17 cellular contexts compared by ENCODE assay signal in genomic region chr3:14477311-14477935, GRCh38.
DNase-seq lines count a peak whose midpoint lies in the region; ATAC-seq and TF ChIP-seq lines count a peak whose summit lies in the region.
"Had no signal": no experiment of that assay in that cellular context is flagged by ENCODE, and none has a peak within 500 bp of the region (broad histone marks: within the 10 kb centered on the region; RNA-seq: fewer than 3 reads in every experiment).

No MANE protein-coding gene starts in this region.

- DNase-seq in activated naive CD4-positive, alpha-beta T cell treated with anti-CD3 and anti-CD28 coated beads, Interleukin-2, amount 50 U/mL, for 16 hours: no peak
- DNase-seq in natural killer cell treated with Interleukin-12 subunit alpha and Interleukin-12 subunit beta and Interleukin-15 and Interleukin-18, amount 100 ng/mL, for 72 hours (ENCODE audit: low spot score): peak; percentile 10
- no peak for DNase-seq in natural killer cell
- DNase-seq in spleen: peak; percentile 40
- DNase-seq: CD8-positive, alpha-beta T cell; COR-L47; DMS153; DMS79 treated with DMSO at 0.1 percent for 48 hours; EL; HCEC 1CT; HFFc6 had no signal

- no peaks in the 10 kb centered on the region for H3K9me3 Mint-ChIP-seq in activated naive CD4-positive, alpha-beta T cell treated with anti-CD3 and anti-CD28 coated beads, Interleukin-2, amount 50 U/mL, for 24 hours
- H3K9me3 Mint-ChIP-seq in natural killer cell treated with Interleukin-12 subunit alpha and Interleukin-12 subunit beta and Interleukin-15 and Interleukin-18, amount 100 ng/mL, for 72 hours: no peaks in the 10 kb centered on the region
- no peaks in the 10 kb centered on the region for H3K9me3 Mint-ChIP-seq in natural killer cell
- H3K9me3 Mint-ChIP-seq: CD14-positive monocyte; CD8-positive, alpha-beta T cell; HFFc6 had no signal

- intact Hi-C loops in natural killer cell (cut with micrococcal nuclease) (no loop called here), spleen (cut with DNase I; ENCODE audit: low total_unique reads) (no loop called here)

- no peaks in the 10 kb centered on the region for H3K27me3 Mint-ChIP-seq in activated naive CD4-positive, alpha-beta T cell treated with anti-CD3 and anti-CD28 coated beads, Interleukin-2, amount 50 U/mL, for 24 hours
- no peaks in the 10 kb centered on the region for H3K27me3 Mint-ChIP-seq in natural killer cell treated with Interleukin-12 subunit alpha and Interleukin-12 subunit beta and Interleukin-15 and Interleukin-18, amount 100 ng/mL, for 72 hours
- no peaks in the 10 kb centered on the region for H3K27me3 Mint-ChIP-seq in natural killer cell (ENCODE audit: low read depth in 2 of 2)

- no peak for TF ChIP-seq CTCF in natural killer cell (IDR thresholded peaks at IDR 0.05)
- TF ChIP-seq CTCF in spleen (IDR thresholded peaks at IDR 0.05 in 8 of 11, conservative IDR thresholded peaks at IDR 0.05 in 3 of 11): no peak

- no peak overlapping the region for H3K27ac ChIP-seq in spleen
- H3K27ac ChIP-seq: 22Rv1, HL-60 had no signal

- no peak overlapping the region for H3K4me3 Mint-ChIP-seq in activated naive CD4-positive, alpha-beta T cell treated with anti-CD3 and anti-CD28 coated beads, Interleukin-2, amount 50 U/mL, for 24 hours
- no peak overlapping the region for H3K4me3 Mint-ChIP-seq in natural killer cell treated with Interleukin-12 subunit alpha and Interleukin-12 subunit beta and Interleukin-15 and Interleukin-18, amount 100 ng/mL, for 72 hours
- H3K4me3 Mint-ChIP-seq in natural killer cell: no peak overlapping the region
- H3K4me3 Mint-ChIP-seq: CD14-positive monocyte; CD8-positive, alpha-beta T cell; HFFc6 had no signal

- no peak for ATAC-seq in natural killer cell treated with Interleukin-12 subunit alpha and Interleukin-12 subunit beta and Interleukin-15 and Interleukin-18, amount 100 ng/mL, for 72 hours
- ATAC-seq in natural killer cell (no peak), GM21737 (IDR thresholded peaks at IDR 0.05; ENCODE audit: unreplicated experiment) (no peak)
- ATAC-seq in activated CD4-positive, CD25-positive, alpha-beta regulatory T cell treated with anti-CD3 and anti-CD28 coated beads, Interleukin-2, amount 50 U/mL, for 24 hours: no peak
- ATAC-seq: CD8-positive, alpha-beta T cell had no signal

- peaks cover 22% of the 10 kb centered on the region for H3K36me3 Mint-ChIP-seq in activated naive CD4-positive, alpha-beta T cell treated with anti-CD3 and anti-CD28 coated beads, Interleukin-2, amount 50 U/mL, for 24 hours
- H3K36me3 Mint-ChIP-seq in natural killer cell treated with Interleukin-12 subunit alpha and Interleukin-12 subunit beta and Interleukin-15 and Interleukin-18, amount 100 ng/mL, for 72 hours: peaks cover 7% of the 10 kb centered on the region
- H3K36me3 Mint-ChIP-seq in natural killer cell: no peaks in the 10 kb centered on the region

- WGBS in spleen, 5 donors: 91 to 97% (median 94%) methylated on average over 10 to 11 of the region's 11 CpGs

- peak overlapping the region; percentile 17 for H3K27ac Mint-ChIP-seq in activated naive CD4-positive, alpha-beta T cell treated with anti-CD3 and anti-CD28 coated beads, Interleukin-2, amount 50 U/mL, for 24 hours
- no peak overlapping the region for H3K27ac Mint-ChIP-seq in natural killer cell treated with Interleukin-12 subunit alpha and Interleukin-12 subunit beta and Interleukin-15 and Interleukin-18, amount 100 ng/mL, for 72 hours
- no peak overlapping the region for H3K27ac Mint-ChIP-seq in natural killer cell
- H3K27ac Mint-ChIP-seq: CD8-positive, alpha-beta T cell; HFFc6 had no signal

- no peaks in the 10 kb centered on the region for H3K27me3 ChIP-seq in spleen (replicated peaks in 1 of 7)

- no peak for TF ChIP-seq POLR2A in spleen (IDR thresholded peaks at IDR 0.05)

- H3K9me3 ChIP-seq in spleen: no peaks in the 10 kb centered on the region

- peaks cover 7 to 100% (median 95%) of the 10 kb centered on the region in 6 donors for H3K36me3 ChIP-seq in spleen

- H3K4me1 Mint-ChIP-seq in activated naive CD4-positive, alpha-beta T cell treated with anti-CD3 and anti-CD28 coated beads, Interleukin-2, amount 50 U/mL, for 24 hours: no peaks in the 10 kb centered on the region
- H3K4me1 Mint-ChIP-seq in natural killer cell treated with Interleukin-12 subunit alpha and Interleukin-12 subunit beta and Interleukin-15 and Interleukin-18, amount 100 ng/mL, for 72 hours (ENCODE audit: low read depth in 2 of 2): no peaks in the 10 kb centered on the region
- H3K4me1 Mint-ChIP-seq in natural killer cell: no peaks in the 10 kb centered on the region
- H3K4me1 Mint-ChIP-seq: CD14-positive monocyte had no signal

- peaks cover 0 to 70% (median 25%) of the 10 kb centered on the region in 6 donors for H3K4me1 ChIP-seq in spleen

- H3K4me3 ChIP-seq in spleen: no peak overlapping the region

Comparison
In these comparisons a context has a peak if more than half of its experiments do, and no peak if none do; other contexts are left out.
1. DNase-seq: peak in natural killer cell treated with Interleukin-12 subunit alpha and Interleukin-12 subunit beta and Interleukin-15 and Interleukin-18, amount 100 ng/mL, for 72 hours (single experiment) and spleen (single experiment); none in activated naive CD4-positive, alpha-beta T cell treated with anti-CD3 and anti-CD28 coated beads, Interleukin-2, amount 50 U/mL, for 16 hours (single experiment) and natural killer cell (single experiment).